In the genomic region with DNA sequence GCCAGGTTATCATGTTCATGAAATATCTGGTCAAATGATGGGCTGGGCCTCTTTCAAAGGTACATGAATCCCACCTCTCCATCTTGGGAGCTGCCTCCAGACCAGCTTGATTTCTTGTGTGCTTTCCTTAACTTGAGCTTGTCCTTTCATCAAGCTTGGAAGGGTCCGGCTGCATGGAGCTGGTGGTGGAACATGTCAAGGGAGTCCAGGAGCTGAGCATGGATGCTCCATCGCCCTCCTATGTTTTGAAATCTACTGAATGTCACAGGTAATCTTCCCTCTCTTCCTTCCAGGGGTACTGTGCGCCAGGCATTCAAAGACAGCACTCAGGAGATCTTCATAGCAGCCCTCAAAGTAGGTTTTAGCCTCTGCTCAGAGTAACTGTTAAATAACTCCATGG, we compare ENCODE assay signal across 28 cellular contexts.
"Had no signal": no experiment of that assay in that cellular context is flagged by ENCODE, and none has a peak within 500 bp of the region (broad histone marks: within the 10 kb centered on the region; RNA-seq: fewer than 3 reads in every experiment).

No MANE protein-coding gene starts in this region.

- H3K4me1 Mint-ChIP-seq: activated B cell treated with CpG ODN at 0.5 μM for 24 hours; activated CD8-positive, alpha-beta memory T cell treated with anti-CD3 and anti-CD28 coated beads, Interleukin-2, amount 10 ng/mL, durations not matched to agents 7 days and 5 days had no signal

- H3K27me3 ChIP-seq: body of pancreas, heart right ventricle, left lung, neutrophil, ovary, testis, transverse colon had no signal

- H3K9me3 ChIP-seq: body of pancreas, neutrophil, ovary, psoas muscle, testis, transverse colon had no signal

- DNase-seq: activated B cell treated with CpG ODN at 0.5 μM for 24 hours; activated CD4-positive, alpha-beta T cell treated with anti-CD3 and anti-CD28 coated beads, Interleukin-2, amount 50 U/mL, for 1 hour; activated CD8-positive, alpha-beta memory T cell treated with anti-CD3 and anti-CD28 coated beads, Interleukin-2, amount 10 ng/mL, durations not matched to agents 7 days and 5 days; activated CD8-positive, alpha-beta T cell treated with anti-CD3 and anti-CD28 coated beads for 36 hours; activated naive CD4-positive, alpha-beta T cell; activated T-cell treated with anti-CD3 and anti-CD28 coated beads for 4 hours; activated T-cell treated with anti-CD3 and anti-CD28 coated beads, Interleukin-2, amount 50 U/mL, for 72 hours; cerebellar nuclear complex; effector memory CD8-positive, alpha-beta T cell; erythroblast; left lung; nephron progenitor cell; stimulated activated CD4-positive, alpha-beta T cell treated with anti-CD3 and anti-CD28 coated beads, Interleukin-2, amount 100 ng/mL, for 48 hours; stimulated activated naive CD4-positive, alpha-beta T cell treated with Interleukin-2 at 50 U/mL for 16 hours; T-helper 1 cell had no signal

- FAIRE-seq: islet of Langerhans, urothelium cell line had no signal

- H3K36me3 Mint-ChIP-seq: activated CD8-positive, alpha-beta memory T cell treated with anti-CD3 and anti-CD28 coated beads, Interleukin-2, amount 10 ng/mL, durations not matched to agents 7 days and 5 days; activated naive CD4-positive, alpha-beta T cell treated with anti-CD3 and anti-CD28 coated beads, Interleukin-2, amount 50 U/mL, for 72 hours had no signal

- ATAC-seq: activated CD8-positive, alpha-beta memory T cell treated with anti-CD3 and anti-CD28 coated beads, Interleukin-2, amount 10 ng/mL, durations not matched to agents 7 days and 5 days; activated CD8-positive, alpha-beta T cell treated with anti-CD3 and anti-CD28 coated beads for 36 hours; activated naive CD4-positive, alpha-beta T cell treated with anti-CD3 and anti-CD28 coated beads, Interleukin-2, amount 50 U/mL, for 72 hours; activated T-cell treated with anti-CD3 and anti-CD28 coated beads, Interleukin-2, amount 50 U/mL, for 72 hours; body of pancreas; effector memory CD8-positive, alpha-beta T cell; heart right ventricle; left lung; psoas muscle had no signal

- H3K9me3 Mint-ChIP-seq: activated B cell treated with CpG ODN at 0.5 μM for 24 hours; activated CD8-positive, alpha-beta T cell treated with anti-CD3 and anti-CD28 coated beads for 36 hours; activated naive CD4-positive, alpha-beta T cell treated with anti-CD3 and anti-CD28 coated beads, Interleukin-2, amount 50 U/mL, for 72 hours; T-helper 2 cell treated with Interferon-gamma antibody and Interleukin-4, amounts not matched to agents 5 μg/mL and 100 μg/mL, for 36 hours had no signal

- H3K27ac Mint-ChIP-seq: activated B cell treated with CpG ODN at 0.5 μM for 24 hours; activated CD8-positive, alpha-beta memory T cell treated with anti-CD3 and anti-CD28 coated beads, Interleukin-2, amount 10 ng/mL, durations not matched to agents 7 days and 5 days; activated CD8-positive, alpha-beta T cell treated with anti-CD3 and anti-CD28 coated beads for 36 hours; activated naive CD4-positive, alpha-beta T cell treated with anti-CD3 and anti-CD28 coated beads, Interleukin-2, amount 50 U/mL, for 72 hours; activated T-cell treated with anti-CD3 and anti-CD28 coated beads, Interleukin-2, amount 50 U/mL, for 72 hours; effector memory CD8-positive, alpha-beta T cell; T-helper 2 cell treated with Interferon-gamma antibody and Interleukin-4, amounts not matched to agents 5 μg/mL and 100 μg/mL, for 36 hours had no signal

- H3K27me3 Mint-ChIP-seq: activated CD8-positive, alpha-beta T cell treated with anti-CD3 and anti-CD28 coated beads for 36 hours had no signal

- H3K36me3 ChIP-seq: heart right ventricle, left lung, neutrophil, ovary, transverse colon had no signal

- H3K4me3 ChIP-seq: body of pancreas, coronary artery, heart right ventricle, left lung, lung, ovary, psoas muscle, testis, transverse colon had no signal

- H3K4me3 Mint-ChIP-seq: activated B cell treated with CpG ODN at 0.5 μM for 24 hours; activated CD8-positive, alpha-beta memory T cell treated with anti-CD3 and anti-CD28 coated beads, Interleukin-2, amount 10 ng/mL, durations not matched to agents 7 days and 5 days; activated CD8-positive, alpha-beta T cell treated with anti-CD3 and anti-CD28 coated beads for 36 hours; activated T-cell treated with anti-CD3 and anti-CD28 coated beads, Interleukin-2, amount 50 U/mL, for 72 hours; effector memory CD8-positive, alpha-beta T cell; nephron progenitor cell; T-helper 2 cell treated with Interferon-gamma antibody and Interleukin-4, amounts not matched to agents 5 μg/mL and 100 μg/mL, for 36 hours had no signal

- H3K27ac ChIP-seq: body of pancreas, coronary artery, heart right ventricle, left lung, neutrophil, ovary, psoas muscle, testis, transverse colon had no signal
